In genomic region chr1:37479255-37480124, GRCh38 we compare ENCODE assay signal across 8 cellular contexts. TPM values are rescaled to one million over a fixed set of nuclear protein-coding genes. Genes with fewer than 3 reads are reported as not detected.
A peak's percentile ranks its signal among the peaks of the same experiment; 100 is the strongest.
DNase-seq lines count a peak whose midpoint lies in the region; ATAC-seq and TF ChIP-seq lines count a peak whose summit lies in the region.

No MANE protein-coding gene starts in this region.

- H3K9me3 Mint-ChIP-seq in activated naive CD4-positive, alpha-beta T cell treated with anti-CD3 and anti-CD28 coated beads, Interleukin-2, amount 10 ng/mL, durations not matched to agents 7 days and 5 days, result no peaks in the 10 kb centered on the region

- DNase-seq in GM13976 (ENCODE audit: low spot score), result peak; percentile 95
- DNase-seq in SJSA1 (ENCODE audit: low read depth in 1 of 2, low spot score in 2 of 2), result peak; percentile 82 to 91
- DNase-seq in activated naive CD4-positive, alpha-beta T cell treated with anti-CD3 and anti-CD28 coated beads, Interleukin-2, amount 10 ng/mL, durations not matched to agents 7 days and 5 days, result peak; percentile 90
- DNase-seq in left ventricle myocardium inferior, result peak; percentile 71
- DNase-seq in NCI-H345 treated with DMSO at 0.1 percent for 48 hours (lab: John Stamatoyannopoulos, UW; ENCODE audit: unreplicated experiment), result no peak
- DNase-seq in NCI-H2081 (lab: John Stamatoyannopoulos, UW), result no peak

- peaks cover 73% of the 10 kb centered on the region for H3K36me3 Mint-ChIP-seq in activated naive CD4-positive, alpha-beta T cell treated with anti-CD3 and anti-CD28 coated beads, Interleukin-2, amount 10 ng/mL, durations not matched to agents 7 days and 5 days

- no peaks in the 10 kb centered on the region for H3K27me3 Mint-ChIP-seq in activated naive CD4-positive, alpha-beta T cell treated with anti-CD3 and anti-CD28 coated beads, Interleukin-2, amount 10 ng/mL, durations not matched to agents 7 days and 5 days

- peaks cover 49% of the 10 kb centered on the region for H3K4me1 Mint-ChIP-seq in activated naive CD4-positive, alpha-beta T cell treated with anti-CD3 and anti-CD28 coated beads, Interleukin-2, amount 10 ng/mL, durations not matched to agents 7 days and 5 days

- H3K27me3 ChIP-seq in SJSA1 (replicated peaks), result no peaks in the 10 kb centered on the region
- no peaks in the 10 kb centered on the region for H3K27me3 ChIP-seq in left ventricle myocardium inferior (ENCODE audit: low read depth)

- peak; percentile 38 for ATAC-seq in HG03439 (IDR thresholded peaks at IDR 0.05; ENCODE audit: unreplicated experiment)

- intact Hi-C loops in left ventricle myocardium inferior (cut with micrococcal nuclease), result no loop called here

- H3K36me3 ChIP-seq in SJSA1, result peaks cover 91% of the 10 kb centered on the region
- peaks cover 66% of the 10 kb centered on the region for H3K36me3 ChIP-seq in left ventricle myocardium inferior

- H3K9me3 ChIP-seq in SJSA1 (replicated peaks), result no peaks in the 10 kb centered on the region
- no peaks in the 10 kb centered on the region for H3K9me3 ChIP-seq in left ventricle myocardium inferior (replicated peaks)

- peak overlapping the region; percentile 99 for H3K27ac Mint-ChIP-seq in activated naive CD4-positive, alpha-beta T cell treated with anti-CD3 and anti-CD28 coated beads, Interleukin-2, amount 10 ng/mL, durations not matched to agents 7 days and 5 days

- in situ Hi-C loops in GM13976 (cut with MboI; ENCODE audit: low sequenced_read_pairs, unreplicated experiment), result no loop called here

- H3K4me1 ChIP-seq in SJSA1 (replicated peaks), result peaks cover 56% of the 10 kb centered on the region
- H3K4me1 ChIP-seq in left ventricle myocardium inferior, result peaks cover 68% of the 10 kb centered on the region

- H3K4me3 Mint-ChIP-seq in activated naive CD4-positive, alpha-beta T cell treated with anti-CD3 and anti-CD28 coated beads, Interleukin-2, amount 10 ng/mL, durations not matched to agents 7 days and 5 days, result peak overlapping the region; percentile 97

- H3K4me3 ChIP-seq in SJSA1, result peak overlapping the region; percentile 12; the same call in 1 of the 2 replicates
- peak overlapping the region; percentile 83 for H3K4me3 ChIP-seq in left ventricle myocardium inferior
- H3K4me3 ChIP-seq in skin epidermis, result peak overlapping the region; percentile 70 to 92 (median 84)

- no peak for TF ChIP-seq CTCF in GM13976 (IDR thresholded peaks at IDR 0.05; ENCODE audit: borderline replicate concordance, control extremely low read depth, extremely low read depth, insufficient read depth, missing control alignments)
- no peak for TF ChIP-seq CTCF in left ventricle myocardium inferior (IDR thresholded peaks at IDR 0.05; ENCODE audit: borderline replicate concordance)

- CTCF ChIA-PET in activated naive CD4-positive, alpha-beta T cell treated with anti-CD3 and anti-CD28 coated beads, Interleukin-2, amount 10 ng/mL, durations not matched to agents 7 days and 5 days (lab: Charles Lee), result interaction anchor here (1.0 to 6.1 kb wide), 6 partner anchors 8 to 30 kb away, joined by 4 to 38 read pairs (median 6); no protein-coding TSS in a partner anchor

- peak overlapping the region; percentile 90 for H3K27ac ChIP-seq in SJSA1
- H3K27ac ChIP-seq in left ventricle myocardium inferior (replicated peaks), result peak overlapping the region; percentile 91
- peak overlapping the region; percentile 76 to 99 (median 97) for H3K27ac ChIP-seq in skin epidermis

RNA-seq across cellular contexts. Expression of gene ZC3H12A, which starts 5.1 kb away (rescaled TPM):
- 4.0 and 7.1 TPM in 2 replicates for total RNA-seq in SJSA1 (2014; rRNA removed; shearing (Covaris generic))
- 4.9 TPM for total RNA-seq in left ventricle myocardium inferior

RNA-seq across cellular contexts. Expression of gene MEAF6, which starts 35.1 kb away (rescaled TPM):
- 83.4 and 112 TPM in 2 replicates for total RNA-seq in SJSA1 (2014; rRNA removed; shearing (Covaris generic))
- total RNA-seq in left ventricle myocardium inferior, result 34.1 TPM

Comparison
In these comparisons a context has a peak if more than half of its experiments do, and no peak if none do; other contexts are left out.
1. DNase-seq: peak in GM13976 (single experiment), SJSA1 (2 of 2), activated naive CD4-positive, alpha-beta T cell treated with anti-CD3 and anti-CD28 coated beads, Interleukin-2, amount 10 ng/mL, durations not matched to agents 7 days and 5 days (single experiment) and left ventricle myocardium inferior (single experiment); none in NCI-H345 treated with DMSO at 0.1 percent for 48 hours (single experiment) and NCI-H2081 (0 of 2).
2. H3K4me3 ChIP-seq: peak in every context shown above with its lines; median percentile 84 in skin epidermis; 83 in left ventricle myocardium inferior; 12 in SJSA1.
3. Peak in every context shown above with its lines, with median percentiles within 50 percentile points of each other: H3K27ac ChIP-seq.